Comparison of ENCODE assay signal across 1 cellular context in the genomic region with DNA sequence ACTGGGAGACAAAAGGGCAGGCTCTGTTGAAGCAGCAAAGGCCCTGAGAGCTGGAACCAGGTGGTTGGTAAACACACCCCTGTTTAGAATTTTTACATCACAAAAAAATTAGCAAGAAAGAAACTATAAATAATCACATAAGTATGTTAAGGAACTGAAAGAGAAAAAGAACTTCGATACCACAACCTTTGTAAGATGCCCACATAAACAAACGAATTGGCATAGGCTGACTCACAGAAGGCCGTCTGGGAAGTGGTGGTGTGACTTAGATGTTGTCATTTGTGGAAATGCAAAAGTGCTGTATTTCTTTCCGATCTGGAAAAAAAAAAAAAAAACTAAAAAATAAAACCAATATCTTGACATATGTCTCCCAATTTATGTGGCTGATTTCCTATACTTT.
TF ChIP-seq lines count a peak whose summit lies in the region.

No MANE protein-coding gene starts in this region.

TF ChIP-seq in WTC11, 78 proteins besides CTCF, POLR2A, EP300 and RAD21 (continued from another document):
- TF ChIP-seq E2F1 (CRISPR knock-in tag; IDR thresholded peaks at IDR 0.05): no peak
- no peak for TF ChIP-seq ZNF396 (CRISPR knock-in tag; IDR thresholded peaks at IDR 0.05; ENCODE audit: borderline replicate concordance)
- no peak for TF ChIP-seq ZNF263 (CRISPR knock-in tag; IDR thresholded peaks at IDR 0.05; ENCODE audit: low read depth)
- TF ChIP-seq TCF7 (CRISPR knock-in tag; IDR thresholded peaks at IDR 0.05; ENCODE audit: low read depth): no peak
- TF ChIP-seq, protein P1, sequence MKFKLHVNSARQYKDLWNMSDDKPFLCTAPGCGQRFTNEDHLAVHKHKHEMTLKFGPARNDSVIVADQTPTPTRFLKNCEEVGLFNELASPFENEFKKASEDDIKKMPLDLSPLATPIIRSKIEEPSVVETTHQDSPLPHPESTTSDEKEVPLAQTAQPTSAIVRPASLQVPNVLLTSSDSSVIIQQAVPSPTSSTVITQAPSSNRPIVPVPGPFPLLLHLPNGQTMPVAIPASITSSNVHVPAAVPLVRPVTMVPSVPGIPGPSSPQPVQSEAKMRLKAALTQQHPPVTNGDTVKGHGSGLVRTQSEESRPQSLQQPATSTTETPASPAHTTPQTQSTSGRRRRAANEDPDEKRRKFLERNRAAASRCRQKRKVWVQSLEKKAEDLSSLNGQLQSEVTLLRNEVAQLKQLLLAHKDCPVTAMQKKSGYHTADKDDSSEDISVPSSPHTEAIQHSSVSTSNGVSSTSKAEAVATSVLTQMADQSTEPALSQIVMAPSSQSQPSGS (CRISPR knock-in tag; IDR thresholded peaks at IDR 0.05; ENCODE audit: borderline replicate concordance, low read depth): no peak
- no peak for TF ChIP-seq GTF2I (CRISPR knock-in tag; conservative IDR thresholded peaks at IDR 0.05)
- no peak for TF ChIP-seq ZNF219 (CRISPR knock-in tag; IDR thresholded peaks at IDR 0.05; ENCODE audit: borderline replicate concordance)
- TF ChIP-seq SOX15 (CRISPR knock-in tag; IDR thresholded peaks at IDR 0.05): no peak
- TF ChIP-seq OVOL2 (CRISPR knock-in tag; IDR thresholded peaks at IDR 0.05; ENCODE audit: borderline replicate concordance): no peak
- TF ChIP-seq ZBTB21 (CRISPR knock-in tag; IDR thresholded peaks at IDR 0.05; ENCODE audit: borderline replicate concordance): no peak
- no peak for TF ChIP-seq ZNF671 (CRISPR knock-in tag; IDR thresholded peaks at IDR 0.05)
- no peak for TF ChIP-seq ZNF317 (CRISPR knock-in tag; IDR thresholded peaks at IDR 0.05; ENCODE audit: borderline replicate concordance, low read depth)
- no peak for TF ChIP-seq ATF1 (CRISPR knock-in tag; IDR thresholded peaks at IDR 0.05)
